Comparison of ENCODE assay signal across 1 cellular context in the genomic region with DNA sequence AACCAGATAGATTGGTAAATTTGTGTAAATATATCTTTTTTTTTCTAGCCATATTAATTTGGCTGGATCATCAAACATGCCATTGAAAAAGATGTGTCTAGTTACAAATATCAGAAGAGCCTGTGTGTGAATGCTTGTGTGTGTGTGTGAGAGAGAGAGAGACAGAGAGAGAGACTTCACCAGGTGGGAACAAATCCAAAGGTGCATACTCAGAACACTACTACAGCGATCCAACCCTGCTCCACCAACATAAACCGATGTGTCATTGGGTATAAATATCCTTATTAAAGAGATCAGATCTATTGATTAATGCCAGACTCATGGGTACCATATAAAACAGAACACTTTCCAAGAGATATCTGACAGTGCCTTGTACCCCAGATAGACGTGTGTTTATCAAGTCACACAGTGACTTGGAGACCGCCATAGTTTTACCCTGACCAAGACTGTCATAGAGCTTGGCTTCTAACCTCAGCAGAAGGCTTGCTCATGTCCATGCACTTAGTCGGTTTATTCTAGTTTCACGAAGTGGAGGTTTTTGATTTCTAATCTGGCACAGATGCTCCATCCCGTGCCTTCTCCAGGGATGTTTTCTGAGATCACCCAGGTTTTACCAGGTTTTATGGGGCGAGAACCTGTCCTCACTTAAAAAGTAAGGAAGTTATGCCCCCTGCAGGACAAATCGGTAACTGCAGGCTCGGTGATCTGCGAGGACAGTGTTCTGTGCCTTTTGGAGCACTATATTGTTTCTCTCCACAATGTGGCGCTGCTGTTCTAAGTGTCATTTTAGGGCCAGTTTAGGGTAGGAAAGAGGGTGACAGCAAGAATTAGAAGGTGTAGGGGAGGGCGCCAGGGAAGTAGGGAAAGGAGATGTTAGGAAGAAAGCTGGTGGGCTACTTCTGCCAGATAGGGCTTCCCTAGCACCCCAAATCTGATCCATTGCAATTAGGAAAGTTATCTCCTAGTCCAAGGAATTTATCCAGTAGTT.
TF ChIP-seq lines count a peak whose summit lies in the region.

No MANE protein-coding gene starts in this region.

TF ChIP-seq in HEK293, 187 proteins besides CTCF, POLR2A, EP300 and RAD21 (continued from another document):
- TF ChIP-seq ZNF548 (tag by site-specific recombination; IDR thresholded peaks at IDR 0.05) (no peak), PRDM1 (tag by site-specific recombination; IDR thresholded peaks at IDR 0.05) (peak; percentile 91), ZNF266 (tag by site-specific recombination; IDR thresholded peaks at IDR 0.05; ENCODE audit: low read depth) (no peak), ZNF585B (tag by site-specific recombination; IDR thresholded peaks at IDR 0.05) (no peak), ZNF660 (tag by site-specific recombination; IDR thresholded peaks at IDR 0.05) (peak; percentile 89), ZNF157 (tag by site-specific recombination; IDR thresholded peaks at IDR 0.05) (no peak), OVOL3 (tag by site-specific recombination; IDR thresholded peaks at IDR 0.05) (no peak), ZNF391 (tag by site-specific recombination; IDR thresholded peaks at IDR 0.05; ENCODE audit: borderline replicate concordance, low read depth) (peak; percentile 83; the same call in 1 of the 2 replicates), ZNF10 (tag by site-specific recombination; IDR thresholded peaks at IDR 0.05) (no peak), ZSCAN16 (tag by site-specific recombination; IDR thresholded peaks at IDR 0.05) (no peak), ZNF169 (tag by site-specific recombination; IDR thresholded peaks at IDR 0.05) (no peak), ZNF791 (tag by site-specific recombination; IDR thresholded peaks at IDR 0.05) (no peak), ZNF837 (tag by site-specific recombination; IDR thresholded peaks at IDR 0.05) (no peak), ZNF623 (tag by site-specific recombination; IDR thresholded peaks at IDR 0.05) (no peak), ZNF658 (tag by site-specific recombination; IDR thresholded peaks at IDR 0.05) (no peak), ZIC2 (tag by site-specific recombination; IDR thresholded peaks at IDR 0.05) (no peak), ZNF19 (tag by site-specific recombination; IDR thresholded peaks at IDR 0.05; ENCODE audit: low read depth) (no peak), ZNF654 (tag by site-specific recombination; IDR thresholded peaks at IDR 0.05; ENCODE audit: low read depth) (peak; percentile 100), REPIN1 (tag by site-specific recombination; IDR thresholded peaks at IDR 0.05; ENCODE audit: low read depth) (peak; percentile 38; the same call in 1 of the 2 replicates)
- TF ChIP-seq, protein P1, sequence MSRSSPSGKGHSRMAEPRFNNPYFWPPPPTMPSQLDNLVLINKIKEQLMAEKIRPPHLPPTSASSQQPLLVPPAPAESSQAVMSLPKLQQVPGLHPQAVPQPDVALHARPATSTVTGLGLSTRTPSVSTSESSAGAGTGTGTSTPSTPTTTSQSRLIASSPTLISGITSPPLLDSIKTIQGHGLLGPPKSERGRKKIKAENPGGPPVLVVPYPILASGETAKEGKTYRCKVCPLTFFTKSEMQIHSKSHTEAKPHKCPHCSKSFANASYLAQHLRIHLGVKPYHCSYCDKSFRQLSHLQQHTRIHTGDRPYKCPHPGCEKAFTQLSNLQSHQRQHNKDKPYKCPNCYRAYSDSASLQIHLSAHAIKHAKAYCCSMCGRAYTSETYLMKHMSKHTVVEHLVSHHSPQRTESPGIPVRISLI (tag by site-specific recombination; IDR thresholded peaks at IDR 0.05), result no peak
- TF ChIP-seq, protein P2, sequence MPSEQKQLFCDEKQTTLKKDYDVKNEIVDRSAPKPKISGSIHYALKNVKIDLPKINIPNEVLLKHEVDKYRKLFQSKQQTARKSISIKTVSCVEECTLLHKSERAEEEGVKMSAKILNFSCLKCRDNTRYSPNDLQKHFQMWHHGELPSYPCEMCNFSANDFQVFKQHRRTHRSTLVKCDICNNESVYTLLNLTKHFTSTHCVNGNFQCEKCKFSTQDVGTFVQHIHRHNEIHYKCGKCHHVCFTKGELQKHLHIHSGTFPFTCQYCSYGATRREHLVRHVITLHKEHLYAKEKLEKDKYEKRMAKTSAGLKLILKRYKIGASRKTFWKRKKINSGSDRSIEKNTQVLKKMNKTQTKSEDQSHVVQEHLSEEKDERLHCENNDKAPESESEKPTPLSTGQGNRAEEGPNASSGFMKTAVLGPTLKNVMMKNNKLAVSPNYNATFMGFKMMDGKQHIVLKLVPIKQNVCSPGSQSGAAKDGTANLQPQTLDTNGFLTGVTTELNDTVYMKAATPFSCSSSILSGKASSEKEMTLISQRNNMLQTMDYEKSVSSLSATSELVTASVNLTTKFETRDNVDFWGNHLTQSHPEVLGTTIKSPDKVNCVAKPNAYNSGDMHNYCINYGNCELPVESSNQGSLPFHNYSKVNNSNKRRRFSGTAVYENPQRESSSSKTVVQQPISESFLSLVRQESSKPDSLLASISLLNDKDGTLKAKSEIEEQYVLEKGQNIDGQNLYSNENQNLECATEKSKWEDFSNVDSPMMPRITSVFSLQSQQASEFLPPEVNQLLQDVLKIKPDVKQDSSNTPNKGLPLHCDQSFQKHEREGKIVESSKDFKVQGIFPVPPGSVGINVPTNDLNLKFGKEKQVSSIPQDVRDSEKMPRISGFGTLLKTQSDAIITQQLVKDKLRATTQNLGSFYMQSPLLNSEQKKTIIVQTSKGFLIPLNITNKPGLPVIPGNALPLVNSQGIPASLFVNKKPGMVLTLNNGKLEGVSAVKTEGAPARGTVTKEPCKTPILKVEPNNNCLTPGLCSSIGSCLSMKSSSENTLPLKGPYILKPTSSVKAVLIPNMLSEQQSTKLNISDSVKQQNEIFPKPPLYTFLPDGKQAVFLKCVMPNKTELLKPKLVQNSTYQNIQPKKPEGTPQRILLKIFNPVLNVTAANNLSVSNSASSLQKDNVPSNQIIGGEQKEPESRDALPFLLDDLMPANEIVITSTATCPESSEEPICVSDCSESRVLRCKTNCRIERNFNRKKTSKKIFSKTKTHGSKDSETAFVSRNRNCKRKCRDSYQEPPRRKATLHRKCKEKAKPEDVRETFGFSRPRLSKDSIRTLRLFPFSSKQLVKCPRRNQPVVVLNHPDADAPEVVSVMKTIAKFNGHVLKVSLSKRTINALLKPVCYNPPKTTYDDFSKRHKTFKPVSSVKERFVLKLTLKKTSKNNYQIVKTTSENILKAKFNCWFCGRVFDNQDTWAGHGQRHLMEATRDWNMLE (tag by site-specific recombination; conservative IDR thresholded peaks at IDR 0.05; ENCODE audit: low read depth), result 0 out of 2 replicates have a peak, but pooled peaks have one; percentile 17
- TF ChIP-seq, protein P3, sequence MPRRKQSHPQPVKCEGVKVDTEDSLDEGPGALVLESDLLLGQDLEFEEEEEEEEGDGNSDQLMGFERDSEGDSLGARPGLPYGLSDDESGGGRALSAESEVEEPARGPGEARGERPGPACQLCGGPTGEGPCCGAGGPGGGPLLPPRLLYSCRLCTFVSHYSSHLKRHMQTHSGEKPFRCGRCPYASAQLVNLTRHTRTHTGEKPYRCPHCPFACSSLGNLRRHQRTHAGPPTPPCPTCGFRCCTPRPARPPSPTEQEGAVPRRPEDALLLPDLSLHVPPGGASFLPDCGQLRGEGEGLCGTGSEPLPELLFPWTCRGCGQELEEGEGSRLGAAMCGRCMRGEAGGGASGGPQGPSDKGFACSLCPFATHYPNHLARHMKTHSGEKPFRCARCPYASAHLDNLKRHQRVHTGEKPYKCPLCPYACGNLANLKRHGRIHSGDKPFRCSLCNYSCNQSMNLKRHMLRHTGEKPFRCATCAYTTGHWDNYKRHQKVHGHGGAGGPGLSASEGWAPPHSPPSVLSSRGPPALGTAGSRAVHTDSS (tag by site-specific recombination; IDR thresholded peaks at IDR 0.05), result peak; percentile 36; the same call in 1 of the 2 replicates
- TF ChIP-seq, protein P4, sequence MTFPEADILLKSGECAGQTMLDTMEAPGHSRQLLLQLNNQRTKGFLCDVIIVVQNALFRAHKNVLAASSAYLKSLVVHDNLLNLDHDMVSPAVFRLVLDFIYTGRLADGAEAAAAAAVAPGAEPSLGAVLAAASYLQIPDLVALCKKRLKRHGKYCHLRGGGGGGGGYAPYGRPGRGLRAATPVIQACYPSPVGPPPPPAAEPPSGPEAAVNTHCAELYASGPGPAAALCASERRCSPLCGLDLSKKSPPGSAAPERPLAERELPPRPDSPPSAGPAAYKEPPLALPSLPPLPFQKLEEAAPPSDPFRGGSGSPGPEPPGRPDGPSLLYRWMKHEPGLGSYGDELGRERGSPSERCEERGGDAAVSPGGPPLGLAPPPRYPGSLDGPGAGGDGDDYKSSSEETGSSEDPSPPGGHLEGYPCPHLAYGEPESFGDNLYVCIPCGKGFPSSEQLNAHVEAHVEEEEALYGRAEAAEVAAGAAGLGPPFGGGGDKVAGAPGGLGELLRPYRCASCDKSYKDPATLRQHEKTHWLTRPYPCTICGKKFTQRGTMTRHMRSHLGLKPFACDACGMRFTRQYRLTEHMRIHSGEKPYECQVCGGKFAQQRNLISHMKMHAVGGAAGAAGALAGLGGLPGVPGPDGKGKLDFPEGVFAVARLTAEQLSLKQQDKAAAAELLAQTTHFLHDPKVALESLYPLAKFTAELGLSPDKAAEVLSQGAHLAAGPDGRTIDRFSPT (tag by site-specific recombination; IDR thresholded peaks at IDR 0.05), result no peak
TF ChIP-seq in HEK293: peak in this region for 37.
